2 cellular contexts compared by ENCODE assay signal in the genomic region with DNA sequence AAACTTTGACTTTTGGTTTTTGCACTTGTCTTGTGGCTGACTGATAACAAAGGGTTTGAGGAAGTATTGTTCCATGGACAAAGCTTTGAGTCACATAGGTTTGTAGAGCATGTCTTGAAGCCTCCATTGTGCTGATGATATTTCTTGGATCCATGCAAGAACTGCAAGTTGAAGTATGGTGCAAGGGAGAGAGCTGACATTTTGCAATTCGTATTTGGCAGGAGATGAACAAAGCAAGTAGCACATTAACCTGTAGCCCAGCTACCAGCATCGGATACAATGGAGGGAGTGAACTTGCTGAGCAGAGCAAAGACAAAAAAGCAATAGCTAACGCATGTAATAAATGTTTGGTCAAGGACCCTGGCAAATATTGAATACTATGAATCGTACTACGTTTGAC.
TF ChIP-seq lines count a peak whose summit lies in the region.

No MANE protein-coding gene starts in this region.

TF ChIP-seq in SK-N-SH, 30 proteins besides CTCF, POLR2A, EP300 and RAD21 (continued from another document):
- TF ChIP-seq, protein P1, sequence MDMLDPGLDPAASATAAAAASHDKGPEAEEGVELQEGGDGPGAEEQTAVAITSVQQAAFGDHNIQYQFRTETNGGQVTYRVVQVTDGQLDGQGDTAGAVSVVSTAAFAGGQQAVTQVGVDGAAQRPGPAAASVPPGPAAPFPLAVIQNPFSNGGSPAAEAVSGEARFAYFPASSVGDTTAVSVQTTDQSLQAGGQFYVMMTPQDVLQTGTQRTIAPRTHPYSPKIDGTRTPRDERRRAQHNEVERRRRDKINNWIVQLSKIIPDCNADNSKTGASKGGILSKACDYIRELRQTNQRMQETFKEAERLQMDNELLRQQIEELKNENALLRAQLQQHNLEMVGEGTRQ (IDR thresholded peaks at IDR 0.05; ENCODE audit: borderline replicate concordance, low read depth, low read length), result no peak
- TF ChIP-seq GATA2 (CRISPR knock-in tag; IDR thresholded peaks at IDR 0.05) (no peak), FOSL2 (IDR thresholded peaks at IDR 0.05; ENCODE audit: borderline replicate concordance, low read depth) (no peak), POLR2AphosphoS5 (IDR thresholded peaks at IDR 0.05; ENCODE audit: low read depth, low read length) (no peak), SIN3A (IDR thresholded peaks at IDR 0.05; ENCODE audit: borderline replicate concordance, low read depth, low read length) (no peak), NFIC (IDR thresholded peaks at IDR 0.05; ENCODE audit: borderline replicate concordance) (no peak), FOXM1 (IDR thresholded peaks at IDR 0.05; ENCODE audit: low read depth) (no peak)

TF ChIP-seq in SK-N-SH treated with all-trans-retinoic acid at 6 μM for 48 hours, 23 proteins besides CTCF, POLR2A, EP300 and RAD21 (continued from another document):
- no peak for TF ChIP-seq CSRNP3 (CRISPR knock-in tag; IDR thresholded peaks at IDR 0.05)
